In the genomic region with DNA sequence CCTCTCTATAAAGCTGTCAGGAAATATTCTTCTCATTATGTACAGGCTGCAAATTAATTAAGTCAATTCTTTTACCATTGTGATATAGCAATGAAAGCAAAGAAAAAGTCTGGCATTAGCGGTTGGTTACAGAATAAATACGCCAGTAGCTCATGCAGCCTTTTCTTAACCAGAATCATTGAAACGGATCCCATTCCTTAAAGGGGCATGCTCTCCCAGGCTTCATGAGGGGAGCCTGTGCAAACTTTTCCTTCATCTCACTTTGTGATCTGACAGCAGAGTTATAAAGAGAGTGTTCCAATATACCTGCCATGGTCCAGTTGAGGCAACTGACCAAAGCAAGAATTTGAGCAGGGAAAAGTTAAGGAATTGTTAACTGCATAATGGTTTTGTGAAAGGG, we compare ENCODE assay signal across 16 cellular contexts.
A peak's percentile ranks its signal among the peaks of the same experiment; 100 is the strongest.
DNase-seq lines count a peak whose midpoint lies in the region; ATAC-seq, FAIRE-seq and TF ChIP-seq lines count a peak whose summit lies in the region.
"Had no signal": no experiment of that assay in that cellular context is flagged by ENCODE, and none has a peak within 500 bp of the region (broad histone marks: within the 10 kb centered on the region; RNA-seq: fewer than 3 reads in every experiment).

No MANE protein-coding gene starts in this region.

- H3K4me3 ChIP-seq in GM23248, result no peak overlapping the region
- H3K4me3 ChIP-seq in HepG2 (replicated peaks in 1 of 3; ENCODE audit: insufficient read depth in 1 of 3, low read depth in 2 of 3, low read length in 3 of 3), result no peak overlapping the region
- H3K4me3 ChIP-seq: MG63 had no signal

- peaks cover 0 to 3% (median 0%) of the 10 kb centered on the region in 5 experiments for H3K9me3 Mint-ChIP-seq in brain
- peaks cover 2 to 8% of the 10 kb centered on the region in 2 donors for H3K9me3 Mint-ChIP-seq in effector memory CD8-positive, alpha-beta T cell
- H3K9me3 Mint-ChIP-seq: activated CD8-positive, alpha-beta T cell treated with anti-CD3 and anti-CD28 coated beads for 36 hours; activated naive CD8-positive, alpha-beta T cell treated with anti-CD3 and anti-CD28 coated beads, Interleukin-2, amount 10 ng/mL, durations not matched to agents 7 days and 5 days; activated T-cell treated with anti-CD3 and anti-CD28 coated beads, Interleukin-2, amount 50 U/mL, for 72 hours had no signal

- intact Hi-C loops in HepG2 (cut with micrococcal nuclease; ENCODE audit: unreplicated experiment), result loop anchor here (10.0 kb wide), 1 partner anchor 131 kb away; no protein-coding TSS in a partner anchor

- no peak for TF ChIP-seq RAD21 in HepG2 (CRISPR knock-in tag; IDR thresholded peaks at IDR 0.05)

- H3K36me3 ChIP-seq in GM23248 (ENCODE audit: low read depth) (no peaks in the 10 kb centered on the region), HepG2 (replicated peaks in 1 of 2; ENCODE audit: control insufficient read depth in 1 of 2, insufficient read depth in 2 of 2, low read length in 2 of 2) (no peaks in the 10 kb centered on the region)
- H3K36me3 ChIP-seq: MG63 had no signal

- peaks cover 5% of the 10 kb centered on the region for H3K27me3 Mint-ChIP-seq in brain
- H3K27me3 Mint-ChIP-seq in effector memory CD8-positive, alpha-beta T cell, result peaks cover 0 to 21% of the 10 kb centered on the region in 2 donors

- H2AFZ ChIP-seq in GM23248, result no peak overlapping the region; the same call in 1 of the 2 replicates
- H2AFZ ChIP-seq in HepG2 (ENCODE audit: low read length), result peak overlapping the region; percentile 58

- H3K27ac ChIP-seq in GM23248 (no peak overlapping the region), HepG2 (ENCODE audit: extremely low read length, insufficient read depth, low read length) (no peak overlapping the region)

- H3K4me2 ChIP-seq in GM23248 (ENCODE audit: unreplicated experiment) (peak overlapping the region; percentile 59), HepG2 (ENCODE audit: low read depth, low read length) (no peak overlapping the region)

- no peak for ATAC-seq in HepG2
- no peak for ATAC-seq in effector memory CD8-positive, alpha-beta T cell (replicated peaks)
- ATAC-seq: activated CD8-positive, alpha-beta T cell treated with anti-CD3 and anti-CD28 coated beads for 36 hours; activated T-cell treated with anti-CD3 and anti-CD28 coated beads, Interleukin-2, amount 50 U/mL, for 72 hours; left colon; naive thymus-derived CD4-positive, alpha-beta T cell had no signal

- no peaks in the 10 kb centered on the region for H3K36me3 Mint-ChIP-seq in brain
- H3K36me3 Mint-ChIP-seq in effector memory CD8-positive, alpha-beta T cell (ENCODE audit: insufficient read depth), result no peaks in the 10 kb centered on the region
- H3K36me3 Mint-ChIP-seq: activated naive CD8-positive, alpha-beta T cell treated with anti-CD3 and anti-CD28 coated beads, Interleukin-2, amount 10 ng/mL, durations not matched to agents 7 days and 5 days; naive thymus-derived CD4-positive, alpha-beta T cell had no signal

- BruUV-seq in HepG2 (replicated peaks; lab: Mats Ljungman, UMichigan), result no TSS peak

- 1% methylated on average over 3 of the region's 3 CpGs for WGBS in GM23248 (ENCODE audit: low coverage in 1 of 2, low lambda C conversion rate in 2 of 2, missing lambda C conversion rate in 2 of 2), 2 experiments
- 86% methylated on average over 3 of the region's 3 CpGs for WGBS in HepG2 (ENCODE audit: low lambda C conversion rate)

- peaks cover 27% of the 10 kb centered on the region for H3K4me1 Mint-ChIP-seq in brain
- H3K4me1 Mint-ChIP-seq in effector memory CD8-positive, alpha-beta T cell (ENCODE audit: low read depth in 2 of 2), result no peaks in the 10 kb centered on the region

- peak overlapping the region; percentile 48 to 71 (median 55) for H3K4me3 Mint-ChIP-seq in brain
- no peak overlapping the region for H3K4me3 Mint-ChIP-seq in effector memory CD8-positive, alpha-beta T cell
- H3K4me3 Mint-ChIP-seq: activated CD8-positive, alpha-beta T cell treated with anti-CD3 and anti-CD28 coated beads for 36 hours; activated naive CD8-positive, alpha-beta T cell treated with anti-CD3 and anti-CD28 coated beads, Interleukin-2, amount 10 ng/mL, durations not matched to agents 7 days and 5 days; activated T-cell treated with anti-CD3 and anti-CD28 coated beads, Interleukin-2, amount 50 U/mL, for 72 hours; naive thymus-derived CD4-positive, alpha-beta T cell had no signal

- H3F3A ChIP-seq in GM23248 (ENCODE audit: insufficient read depth), result no peaks in the 10 kb centered on the region

- TF ChIP-seq CTCF in brain (conservative IDR thresholded peaks at IDR 0.05) (no peak), HepG2 (CRISPR knock-in tag; IDR thresholded peaks at IDR 0.05) (no peak)

- H3K9me2 ChIP-seq in GM23248 (ENCODE audit: insufficient read depth), result no peaks in the 10 kb centered on the region

- H3K4me1 ChIP-seq in GM23248 (ENCODE audit: insufficient read depth), result no peaks in the 10 kb centered on the region
- no peaks in the 10 kb centered on the region for H3K4me1 ChIP-seq in HepG2 (ENCODE audit: insufficient read depth, low read length)

- CTCF ChIA-PET in HepG2 (lab: Yijun Ruan, JAX; ENCODE audit: low intra/inter-chr PET ratio, low total read pairs), result no interaction called here

- no peak for TF ChIP-seq POLR2A in HepG2 (IDR thresholded peaks at IDR 0.05; ENCODE audit: insufficient read depth in 1 of 2, low read depth in 2 of 2, low read length in 2 of 2)
- TF ChIP-seq POLR2A in GM12891 (IDR thresholded peaks at IDR 0.05; ENCODE audit: low read depth, low read length), result no peak

- in situ Hi-C loops in GM23248 (cut with MboI) (loop anchor here (10.0 to 25.0 kb wide), 2 partner anchors 259 to 497 kb away; a partner anchor contains a TSS), HepG2 (cut with HindIII; ENCODE audit: extremely low pct_ligation_motif_present, low pct_unique_long_range_greater_than_20kb) (loop anchor here (10.0 kb wide), 1 partner anchor 259 kb away; no protein-coding TSS in a partner anchor)

- no peaks in the 10 kb centered on the region for H3K9me3 ChIP-seq in GM23248 (ENCODE audit: low read depth)
- no peaks in the 10 kb centered on the region for H3K9me3 ChIP-seq in HepG2 (ENCODE audit: low read length)
- H3K9me3 ChIP-seq: MG63 had no signal

- POLR2A ChIA-PET in HepG2 (lab: Yijun Ruan, JAX), result no interaction called here

- FAIRE-seq in HepG2 (lab: Jason Lieb, UNC) (no peak), GM12891 (lab: Jason Lieb, UNC) (no peak)

- DNase-seq in GM23248 (no peak), HepG2 (ENCODE audit: low spot score) (no peak), retina (peak; percentile 12), NCI-H524 treated with DMSO at 0.1 percent for 48 hours (lab: John Stamatoyannopoulos, UW) (no peak), NCI-H2227 treated with DMSO at 0.1 percent for 48 hours (lab: John Stamatoyannopoulos, UW) (no peak), GM12891 (ENCODE audit: insufficient read length, low spot score) (no peak)
- DNase-seq in effector memory CD8-positive, alpha-beta T cell, result no peak
- DNase-seq: central memory CD4-positive, alpha-beta T cell; effector memory CD4-positive, alpha-beta T cell had no signal

- no peaks in the 10 kb centered on the region for H4K20me1 ChIP-seq in GM23248 (ENCODE audit: insufficient read depth)
- no peaks in the 10 kb centered on the region for H4K20me1 ChIP-seq in HepG2 (ENCODE audit: insufficient read depth, low read length)

- H3K27ac Mint-ChIP-seq in brain, result peak overlapping the region; percentile 55 to 90 (median 67)
- H3K27ac Mint-ChIP-seq in effector memory CD8-positive, alpha-beta T cell, result no peak overlapping the region
- H3K27ac Mint-ChIP-seq: activated CD8-positive, alpha-beta T cell treated with anti-CD3 and anti-CD28 coated beads for 36 hours; activated naive CD8-positive, alpha-beta T cell treated with anti-CD3 and anti-CD28 coated beads, Interleukin-2, amount 10 ng/mL, durations not matched to agents 7 days and 5 days; activated T-cell treated with anti-CD3 and anti-CD28 coated beads, Interleukin-2, amount 50 U/mL, for 72 hours; naive thymus-derived CD4-positive, alpha-beta T cell had no signal

- TF ChIP-seq EP300 in HepG2 (IDR thresholded peaks at IDR 0.05; ENCODE audit: low read depth in 2 of 2, low read length in 2 of 2) (no peak), HepG2 (CRISPR knock-in tag; IDR thresholded peaks at IDR 0.05; ENCODE audit: borderline replicate concordance) (no peak)

- H3K9ac ChIP-seq in GM23248 (no peak overlapping the region), HepG2 (ENCODE audit: insufficient read depth, low read depth, low read length) (no peak overlapping the region)

- H3K27me3 ChIP-seq in GM23248 (replicated peaks; ENCODE audit: insufficient read depth), result peaks cover 52% of the 10 kb centered on the region
- H3K27me3 ChIP-seq in HepG2 (ENCODE audit: control insufficient read depth in 1 of 2, insufficient read depth in 2 of 2, low read length in 2 of 2), result peaks cover 0 to 2% of the 10 kb centered on the region in 2 experiments; a peak in 1 of 5 replicates

- H3K79me2 ChIP-seq in GM23248 (ENCODE audit: insufficient read depth) (no peaks in the 10 kb centered on the region), HepG2 (ENCODE audit: insufficient read depth, low read length) (no peaks in the 10 kb centered on the region)

TF ChIP-seq in HepG2, 621 proteins besides CTCF, POLR2A, EP300 and RAD21 (continues in another document):
- TF ChIP-seq ZNF329 (CRISPR knock-in tag; IDR thresholded peaks at IDR 0.05; ENCODE audit: low read depth) (no peak), ELF1 (CRISPR knock-in tag; IDR thresholded peaks at IDR 0.05) (no peak), SP4 (CRISPR knock-in tag; IDR thresholded peaks at IDR 0.05) (no peak), CAMTA2 (CRISPR knock-in tag; IDR thresholded peaks at IDR 0.05; ENCODE audit: borderline replicate concordance) (no peak), RNF2 (conservative IDR thresholded peaks at IDR 0.05; ENCODE audit: low read depth) (no peak), ZSCAN31 (CRISPR knock-in tag; IDR thresholded peaks at IDR 0.05; ENCODE audit: low read depth) (no peak), HNRNPL (IDR thresholded peaks at IDR 0.05; ENCODE audit: low read depth, low read length) (no peak), ZNF672 (CRISPR knock-in tag; IDR thresholded peaks at IDR 0.05) (no peak), MIER2 (CRISPR knock-in tag; IDR thresholded peaks at IDR 0.05) (no peak), NCOR1 (IDR thresholded peaks at IDR 0.05; ENCODE audit: borderline replicate concordance, low read length) (no peak)

TF ChIP-seq in GM12891, 5 proteins besides CTCF, POLR2A, EP300 and RAD21:
- TF ChIP-seq POU2F2 (IDR thresholded peaks at IDR 0.05; ENCODE audit: low read depth, low read length) (no peak), SPI1 (IDR thresholded peaks at IDR 0.05; ENCODE audit: low read depth, low read length) (no peak)

Comparison
In these comparisons a context has a peak if more than half of its experiments do, and no peak if none do; other contexts are left out.
1. H3K27ac Mint-ChIP-seq: peak in brain (5 of 5); none in effector memory CD8-positive, alpha-beta T cell (0 of 2).
2. H3K4me3 Mint-ChIP-seq: peak in brain (5 of 5); none in effector memory CD8-positive, alpha-beta T cell (0 of 2).